8 cellular contexts compared by ENCODE assay signal in genomic region chr4:152014280-152014679, GRCh38.
DNase-seq lines count a peak whose midpoint lies in the region; ATAC-seq and TF ChIP-seq lines count a peak whose summit lies in the region.

No MANE protein-coding gene starts in this region.

- H3K4me3 Mint-ChIP-seq in activated naive CD8-positive, alpha-beta T cell treated with anti-CD3 and anti-CD28 coated beads, Interleukin-2, amount 10 ng/mL, durations not matched to agents 7 days and 5 days, result peak overlapping the region; percentile 60

- DNase-seq in GM12865 (ENCODE audit: low read depth) (peak; percentile 77), MV-4-11 (lab: John Stamatoyannopoulos, UW) (peak; percentile 57), upper lobe of left lung (no peak), foreskin keratinocyte (no peak), A673 (ENCODE audit: low spot score) (no peak)
- DNase-seq in activated naive CD8-positive, alpha-beta T cell treated with anti-CD3 and anti-CD28 coated beads, Interleukin-2, amount 10 ng/mL, durations not matched to agents 7 days and 5 days, result peak; percentile 66

- H3K27me3 ChIP-seq in upper lobe of left lung, result no peaks in the 10 kb centered on the region
- peaks cover 14% of the 10 kb centered on the region for H3K27me3 ChIP-seq in foreskin keratinocyte
- no peaks in the 10 kb centered on the region for H3K27me3 ChIP-seq in A673 (replicated peaks; ENCODE audit: insufficient read depth, low read depth, low read length, poor library complexity)

- H3K36me3 ChIP-seq in upper lobe of left lung, result no peaks in the 10 kb centered on the region
- H3K36me3 ChIP-seq in A673 (ENCODE audit: insufficient read depth, low read length, poor library complexity, severe bottlenecking), result no peaks in the 10 kb centered on the region

- intact Hi-C loops in A673 (cut with micrococcal nuclease; ENCODE audit: unreplicated experiment), result no loop called here

- peaks cover 2% of the 10 kb centered on the region for H3K27me3 Mint-ChIP-seq in activated naive CD8-positive, alpha-beta T cell treated with anti-CD3 and anti-CD28 coated beads, Interleukin-2, amount 10 ng/mL, durations not matched to agents 7 days and 5 days

- H3K4me3 ChIP-seq in GM12865 (ENCODE audit: low read depth, low read length) (no peak overlapping the region), upper lobe of left lung (no peak overlapping the region), A673 (ENCODE audit: low read depth, low read length, poor library complexity, severe bottlenecking) (no peak overlapping the region)

- BruUV-seq in A673 (replicated peaks; lab: Mats Ljungman, UMichigan), result no TSS peak

- TF ChIP-seq POLR2A in upper lobe of left lung (IDR thresholded peaks at IDR 0.05), result no peak

- no peak for TF ChIP-seq EP300 in upper lobe of left lung (IDR thresholded peaks at IDR 0.05)

- peaks cover 3% of the 10 kb centered on the region for H3K9me3 Mint-ChIP-seq in activated naive CD8-positive, alpha-beta T cell treated with anti-CD3 and anti-CD28 coated beads, Interleukin-2, amount 10 ng/mL, durations not matched to agents 7 days and 5 days

- CTCF ChIA-PET in A673 (lab: Charles Lee), result no interaction called here

- POLR2A ChIA-PET in activated naive CD8-positive, alpha-beta T cell treated with anti-CD3 and anti-CD28 coated beads, Interleukin-2, amount 10 ng/mL, durations not matched to agents 7 days and 5 days (lab: Charles Lee), result no interaction called here
- POLR2A ChIA-PET in A673 (lab: Charles Lee; ENCODE audit: low non-redundant PET), result no interaction called here

- no peak for TF ChIP-seq CTCF in GM12865 (IDR thresholded peaks at IDR 0.05; ENCODE audit: insufficient read depth, low read depth, low read length, missing control alignments)
- no peak for TF ChIP-seq CTCF in upper lobe of left lung (IDR thresholded peaks at IDR 0.05)
- no peak for TF ChIP-seq CTCF in foreskin keratinocyte (conservative IDR thresholded peaks at IDR 0.05)
- TF ChIP-seq CTCF in A673 (conservative IDR thresholded peaks at IDR 0.05; ENCODE audit: low read depth, low read length), result no peak

- 46 to 55% methylated on average over 3 of the region's 3 CpGs for WGBS in upper lobe of left lung, 2 donors

- H3K27ac Mint-ChIP-seq in activated naive CD8-positive, alpha-beta T cell treated with anti-CD3 and anti-CD28 coated beads, Interleukin-2, amount 10 ng/mL, durations not matched to agents 7 days and 5 days, result peak overlapping the region; percentile 83

- peaks cover 10% of the 10 kb centered on the region for H3K36me3 Mint-ChIP-seq in activated naive CD8-positive, alpha-beta T cell treated with anti-CD3 and anti-CD28 coated beads, Interleukin-2, amount 10 ng/mL, durations not matched to agents 7 days and 5 days

- H3K4me1 ChIP-seq in upper lobe of left lung (no peaks in the 10 kb centered on the region), foreskin keratinocyte (no peaks in the 10 kb centered on the region), A673 (ENCODE audit: insufficient read depth, low read length, poor library complexity, severe bottlenecking) (no peaks in the 10 kb centered on the region)

- no peak overlapping the region for H3K27ac ChIP-seq in upper lobe of left lung
- no peak overlapping the region for H3K27ac ChIP-seq in foreskin keratinocyte
- no peak overlapping the region for H3K27ac ChIP-seq in A673 (ENCODE audit: low read depth, low read length, poor library complexity, severe bottlenecking)

- ATAC-seq in GM21619 (IDR thresholded peaks at IDR 0.05; ENCODE audit: unreplicated experiment), result peak; percentile 95
- ATAC-seq in activated naive CD8-positive, alpha-beta T cell treated with anti-CD3 and anti-CD28 coated beads, Interleukin-2, amount 10 ng/mL, durations not matched to agents 7 days and 5 days (ENCODE audit: low read depth), result peak; percentile 87
- no peak for ATAC-seq in SK-N-SH treated with all-trans-retinoic acid at 6 μM for 48 hours
- no peak for ATAC-seq in upper lobe of left lung (ENCODE audit: low FRiP score in 2 of 2)
- no peak for ATAC-seq in foreskin keratinocyte

- H3K4me1 Mint-ChIP-seq in activated naive CD8-positive, alpha-beta T cell treated with anti-CD3 and anti-CD28 coated beads, Interleukin-2, amount 10 ng/mL, durations not matched to agents 7 days and 5 days, result peaks cover 27% of the 10 kb centered on the region

- H3K9me3 ChIP-seq in upper lobe of left lung, result peaks cover 0 to 6% (median 0%) of the 10 kb centered on the region in 4 donors
- H3K9me3 ChIP-seq in A673 (ENCODE audit: low read depth, low read length, poor library complexity, severe bottlenecking), result peaks cover 3% of the 10 kb centered on the region

TF ChIP-seq in SK-N-SH treated with all-trans-retinoic acid at 6 μM for 48 hours, 23 proteins besides CTCF, POLR2A, EP300 and RAD21:
- TF ChIP-seq TOX (CRISPR knock-in tag; IDR thresholded peaks at IDR 0.05; ENCODE audit: borderline replicate concordance), result no peak

Comparison
In these comparisons a context has a peak if more than half of its experiments do, and no peak if none do; other contexts are left out.
1. DNase-seq: peak in GM12865 (single experiment), MV-4-11 (single experiment) and activated naive CD8-positive, alpha-beta T cell treated with anti-CD3 and anti-CD28 coated beads, Interleukin-2, amount 10 ng/mL, durations not matched to agents 7 days and 5 days (single experiment); none in upper lobe of left lung (0 of 2), foreskin keratinocyte (0 of 2) and A673 (single experiment).
2. ATAC-seq: peak in GM21619 (single experiment) and activated naive CD8-positive, alpha-beta T cell treated with anti-CD3 and anti-CD28 coated beads, Interleukin-2, amount 10 ng/mL, durations not matched to agents 7 days and 5 days (single experiment); none in SK-N-SH treated with all-trans-retinoic acid at 6 μM for 48 hours (single experiment), upper lobe of left lung (0 of 2) and foreskin keratinocyte (single experiment).